In genomic region chr19:33193269-33193863, GRCh38 we compare ENCODE assay signal across 12 cellular contexts. TPM values are rescaled to one million over a fixed set of nuclear protein-coding genes. Genes with fewer than 3 reads are reported as not detected.
DNase-seq lines count a peak whose midpoint lies in the region; ATAC-seq, FAIRE-seq and TF ChIP-seq lines count a peak whose summit lies in the region.
"Had no signal": no experiment of that assay in that cellular context is flagged by ENCODE, and none has a peak within 500 bp of the region (broad histone marks: within the 10 kb centered on the region; RNA-seq: fewer than 3 reads in every experiment).

No MANE protein-coding gene starts in this region.

- 82% methylated on average over 7 of the region's 8 CpGs for WGBS in right lobe of liver (ENCODE audit: insufficient coverage, low coverage, low lambda C conversion rate, missing lambda C conversion rate)

- DNase-seq in activated naive CD4-positive, alpha-beta T cell treated with anti-CD3 and anti-CD28 coated beads, Interleukin-2, amount 10 ng/mL, durations not matched to agents 7 days and 5 days = no peak
- DNase-seq in activated naive CD4-positive, alpha-beta T cell treated with Interleukin-2 at 50 U/mL for 16 hours = no peak
- DNase-seq in right lobe of liver = peak in 2 of 3 donors; percentile 8 to 44
- DNase-seq in thoracic aorta (ENCODE audit: low spot score) = no peak
- DNase-seq in kidney = no peak
- no peak for DNase-seq in SW 1271 (lab: John Stamatoyannopoulos, UW)
- DNase-seq in putamen (ENCODE audit: low spot score) = no peak
- DNase-seq: HCEC 1CT, T-helper 9 cell had no signal

- no peak overlapping the region for H3K27ac Mint-ChIP-seq in activated naive CD4-positive, alpha-beta T cell treated with anti-CD3 and anti-CD28 coated beads, Interleukin-2, amount 10 ng/mL, durations not matched to agents 7 days and 5 days
- no peak overlapping the region for H3K27ac Mint-ChIP-seq in activated T-helper 17 cell treated with anti-CD3 and anti-CD28 coated beads, Interleukin-2, amount 50 U/mL, for 72 hours

- H3K27me3 Mint-ChIP-seq in activated naive CD4-positive, alpha-beta T cell treated with anti-CD3 and anti-CD28 coated beads, Interleukin-2, amount 10 ng/mL, durations not matched to agents 7 days and 5 days = peaks cover 77% of the 10 kb centered on the region
- H3K27me3 Mint-ChIP-seq in activated T-helper 17 cell treated with anti-CD3 and anti-CD28 coated beads, Interleukin-2, amount 50 U/mL, for 72 hours = peaks cover 26% of the 10 kb centered on the region

- ATAC-seq in activated T-helper 17 cell treated with anti-CD3 and anti-CD28 coated beads, Interleukin-2, amount 50 U/mL, for 72 hours (replicated peaks) = no peak
- ATAC-seq in right lobe of liver (no peak), thoracic aorta (ENCODE audit: insufficient number of reproducible peaks, low FRiP score, low read depth) (no peak)

- H3K4me3 ChIP-seq in right lobe of liver (peak overlapping the region in 1 of 3 donors; percentile 9), thoracic aorta (peak overlapping the region; percentile 63), kidney (ENCODE audit: low read length in 2 of 2) (peak overlapping the region in 1 of 2 donors; percentile 32)

- H3K27ac ChIP-seq in right lobe of liver (no peak overlapping the region), thoracic aorta (no peak overlapping the region), kidney (ENCODE audit: low read depth in 2 of 2, low read length in 2 of 2) (no peak overlapping the region)
- H3K27ac ChIP-seq: pancreas had no signal

- TF ChIP-seq CTCF in right lobe of liver (IDR thresholded peaks at IDR 0.05) (no peak), thoracic aorta (IDR thresholded peaks at IDR 0.05) (no peak), kidney (IDR thresholded peaks at IDR 0.05; ENCODE audit: borderline replicate concordance, extremely low read depth, insufficient read depth) (no peak)

- peaks cover 0 to 6% (median 0%) of the 10 kb centered on the region in 4 donors for H3K4me1 ChIP-seq in right lobe of liver
- peaks cover 0 to 13% of the 10 kb centered on the region in 2 donors for H3K4me1 ChIP-seq in thoracic aorta (ENCODE audit: control insufficient read depth in 1 of 2, low read depth in 2 of 2)
- H3K4me1 ChIP-seq in kidney (ENCODE audit: control insufficient read depth in 1 of 2, insufficient read depth in 1 of 2, low read depth in 1 of 2, low read length in 2 of 2) = peaks cover 0 to 3% of the 10 kb centered on the region in 2 donors

- H3K9me3 ChIP-seq in right lobe of liver (no peaks in the 10 kb centered on the region), thoracic aorta (no peaks in the 10 kb centered on the region), kidney (ENCODE audit: control insufficient read depth in 1 of 2, low read length in 2 of 2) (no peaks in the 10 kb centered on the region)
- H3K9me3 ChIP-seq: pancreas had no signal

- TF ChIP-seq POLR2A in right lobe of liver (IDR thresholded peaks at IDR 0.05) = no peak

- no peak for FAIRE-seq in kidney (lab: Jason Lieb, UNC)
- FAIRE-seq: pancreas had no signal

- peak overlapping the region; percentile 43 for H3K4me3 Mint-ChIP-seq in activated naive CD4-positive, alpha-beta T cell treated with anti-CD3 and anti-CD28 coated beads, Interleukin-2, amount 10 ng/mL, durations not matched to agents 7 days and 5 days
- H3K4me3 Mint-ChIP-seq in activated T-helper 17 cell treated with anti-CD3 and anti-CD28 coated beads, Interleukin-2, amount 50 U/mL, for 72 hours = peak overlapping the region; percentile 35

- peaks cover 3% of the 10 kb centered on the region for H3K4me1 Mint-ChIP-seq in activated naive CD4-positive, alpha-beta T cell treated with anti-CD3 and anti-CD28 coated beads, Interleukin-2, amount 10 ng/mL, durations not matched to agents 7 days and 5 days
- H3K4me1 Mint-ChIP-seq in activated T-helper 17 cell treated with anti-CD3 and anti-CD28 coated beads, Interleukin-2, amount 50 U/mL, for 72 hours = no peaks in the 10 kb centered on the region

- no peaks in the 10 kb centered on the region for H3K36me3 Mint-ChIP-seq in activated naive CD4-positive, alpha-beta T cell treated with anti-CD3 and anti-CD28 coated beads, Interleukin-2, amount 10 ng/mL, durations not matched to agents 7 days and 5 days
- peaks cover 4% of the 10 kb centered on the region for H3K36me3 Mint-ChIP-seq in activated T-helper 17 cell treated with anti-CD3 and anti-CD28 coated beads, Interleukin-2, amount 50 U/mL, for 72 hours (ENCODE audit: low read depth)

- no peaks in the 10 kb centered on the region for H3K27me3 ChIP-seq in right lobe of liver
- H3K27me3 ChIP-seq in thoracic aorta (replicated peaks; ENCODE audit: insufficient read depth) = no peaks in the 10 kb centered on the region
- H3K27me3 ChIP-seq: pancreas had no signal

- no peaks in the 10 kb centered on the region for H3K9me3 Mint-ChIP-seq in activated naive CD4-positive, alpha-beta T cell treated with anti-CD3 and anti-CD28 coated beads, Interleukin-2, amount 10 ng/mL, durations not matched to agents 7 days and 5 days
- H3K9me3 Mint-ChIP-seq in activated T-helper 17 cell treated with anti-CD3 and anti-CD28 coated beads, Interleukin-2, amount 50 U/mL, for 72 hours = no peaks in the 10 kb centered on the region

- no peak overlapping the region for H3K9ac ChIP-seq in kidney (ENCODE audit: low read length in 2 of 2)

- intact Hi-C loops in right lobe of liver (cut with DNase I) (no loop called here), kidney (cut with DNase I) (no loop called here)

- CTCF ChIA-PET in activated naive CD4-positive, alpha-beta T cell treated with anti-CD3 and anti-CD28 coated beads, Interleukin-2, amount 10 ng/mL, durations not matched to agents 7 days and 5 days (lab: Charles Lee) = no interaction called here

- no peaks in the 10 kb centered on the region for H3K36me3 ChIP-seq in right lobe of liver
- H3K36me3 ChIP-seq in thoracic aorta = peaks cover 2% of the 10 kb centered on the region
- H3K36me3 ChIP-seq in kidney (ENCODE audit: control insufficient read depth in 1 of 2, insufficient read depth in 2 of 2, low read length in 2 of 2) = no peaks in the 10 kb centered on the region
- H3K36me3 ChIP-seq: pancreas had no signal

RNA-seq across cellular contexts. Expression of gene LRP3, which starts 0.8 kb away (rescaled TPM):
- total RNA-seq in activated T-helper 17 cell treated with anti-CD3 and anti-CD28 coated beads, Interleukin-2, amount 50 U/mL, for 72 hours = not detected
- total RNA-seq in right lobe of liver (10 to 100 TPM; 25.2 to 40.7 (median 33.7) TPM), thoracic aorta (10 to 100 TPM; 32.2 to 50.9 TPM), kidney (23.8 TPM)
- polyA plus RNA-seq in kidney (ENCODE audit: insufficient read depth, low read depth, low replicate concordance) = 13.9 TPM

RNA-seq across cellular contexts. Expression of gene SLC7A10, which starts 32.3 kb away (rescaled TPM):
- total RNA-seq in activated T-helper 17 cell treated with anti-CD3 and anti-CD28 coated beads, Interleukin-2, amount 50 U/mL, for 72 hours = not detected
- total RNA-seq in right lobe of liver (not detected), thoracic aorta (not detected), kidney (not detected)
- polyA plus RNA-seq in kidney (ENCODE audit: insufficient read depth, low read depth, low replicate concordance) = 0.41 TPM
- total RNA-seq: NCI-H460 had no signal

Comparison
In these comparisons a context has a peak if more than half of its experiments do, and no peak if none do; other contexts are left out.
1. DNase-seq: peak in right lobe of liver (2 of 3); none in activated naive CD4-positive, alpha-beta T cell treated with anti-CD3 and anti-CD28 coated beads, Interleukin-2, amount 10 ng/mL, durations not matched to agents 7 days and 5 days (single experiment), activated naive CD4-positive, alpha-beta T cell treated with Interleukin-2 at 50 U/mL for 16 hours (single experiment), thoracic aorta (single experiment), kidney (single experiment), SW 1271 (0 of 2) and putamen (single experiment).
2. RNA of gene LRP3, which starts 0.8 kb away (total RNA-seq): 32.2 to 50.9 TPM in thoracic aorta, 25.2 to 40.7 TPM in right lobe of liver and 23.8 TPM in kidney (single experiment); not detected in activated T-helper 17 cell treated with anti-CD3 and anti-CD28 coated beads, Interleukin-2, amount 50 U/mL, for 72 hours; every median in the first group is over 10 times any median in the second.